Comparison of ENCODE assay signal across 16 cellular contexts in genomic region chr4:84719115-84719514, GRCh38.
DNase-seq lines count a peak whose midpoint lies in the region; ATAC-seq and TF ChIP-seq lines count a peak whose summit lies in the region.
"Had no signal": no experiment of that assay in that cellular context is flagged by ENCODE, and none has a peak within 500 bp of the region (broad histone marks: within the 10 kb centered on the region; RNA-seq: fewer than 3 reads in every experiment).

No MANE protein-coding gene starts in this region.

- intact Hi-C loops in left ventricle myocardium superior (cut with micrococcal nuclease), result no loop called here
- intact Hi-C loops in Calu3 (cut with micrococcal nuclease; ENCODE audit: unreplicated experiment), result no loop called here

- H3K9me3 ChIP-seq in GM23248 (ENCODE audit: low read depth), result no peaks in the 10 kb centered on the region

- H3K79me2 ChIP-seq in GM23248 (ENCODE audit: insufficient read depth), result no peaks in the 10 kb centered on the region

- no peak for TF ChIP-seq CTCF in AG09319 (IDR thresholded peaks at IDR 0.05; ENCODE audit: low read depth, low read length)
- no peak for TF ChIP-seq CTCF in Calu3 (IDR thresholded peaks at IDR 0.05; ENCODE audit: unreplicated experiment)

- no peak overlapping the region for H3K4me2 ChIP-seq in GM23248 (ENCODE audit: unreplicated experiment)

- H4K20me1 ChIP-seq in GM23248 (ENCODE audit: insufficient read depth), result no peaks in the 10 kb centered on the region

- no peaks in the 10 kb centered on the region for H3K36me3 Mint-ChIP-seq in Calu3 (ENCODE audit: insufficient read depth, unreplicated experiment)
- H3K36me3 Mint-ChIP-seq in stimulated activated effector memory CD8-positive, alpha-beta T cell treated with anti-CD3 and anti-CD28 coated beads, Interleukin-12 subunit alpha, Interleukin-12 subunit beta, amount 100 ng/mL, for 72 hours, result no peaks in the 10 kb centered on the region
- H3K36me3 Mint-ChIP-seq: CD4-positive, CD25-positive, alpha-beta regulatory T cell; IgD-negative memory B cell had no signal

- BruUV-seq in Calu3 (replicated peaks; lab: Mats Ljungman, UMichigan), result no TSS peak

- no peak overlapping the region for H3K27ac ChIP-seq in GM23248

- no peaks in the 10 kb centered on the region for H3K9me3 Mint-ChIP-seq in Calu3 (ENCODE audit: low read depth, unreplicated experiment)
- no peaks in the 10 kb centered on the region for H3K9me3 Mint-ChIP-seq in stimulated activated effector memory CD8-positive, alpha-beta T cell treated with anti-CD3 and anti-CD28 coated beads, Interleukin-12 subunit alpha, Interleukin-12 subunit beta, amount 100 ng/mL, for 72 hours
- H3K9me3 Mint-ChIP-seq: CD4-positive, CD25-positive, alpha-beta regulatory T cell; IgD-negative memory B cell had no signal

- H3K9me2 ChIP-seq in GM23248 (ENCODE audit: insufficient read depth), result no peaks in the 10 kb centered on the region; the same call in 1 of the 2 replicates

- H3K36me3 ChIP-seq in GM23248 (ENCODE audit: low read depth), result peaks cover 45% of the 10 kb centered on the region

- no peaks in the 10 kb centered on the region for H3K27me3 Mint-ChIP-seq in Calu3 (ENCODE audit: unreplicated experiment)
- H3K27me3 Mint-ChIP-seq: CD4-positive, CD25-positive, alpha-beta regulatory T cell; IgD-negative memory B cell had no signal

- no peak overlapping the region for H3K27ac Mint-ChIP-seq in Calu3 (ENCODE audit: unreplicated experiment)
- no peak overlapping the region for H3K27ac Mint-ChIP-seq in stimulated activated effector memory CD8-positive, alpha-beta T cell treated with anti-CD3 and anti-CD28 coated beads, Interleukin-12 subunit alpha, Interleukin-12 subunit beta, amount 100 ng/mL, for 72 hours
- H3K27ac Mint-ChIP-seq: CD4-positive, CD25-positive, alpha-beta regulatory T cell; IgD-negative memory B cell had no signal

- H3K4me1 Mint-ChIP-seq in Calu3 (ENCODE audit: low read depth, unreplicated experiment), result no peaks in the 10 kb centered on the region
- H3K4me1 Mint-ChIP-seq in stimulated activated effector memory CD8-positive, alpha-beta T cell treated with anti-CD3 and anti-CD28 coated beads, Interleukin-12 subunit alpha, Interleukin-12 subunit beta, amount 100 ng/mL, for 72 hours, result no peaks in the 10 kb centered on the region
- H3K4me1 Mint-ChIP-seq: CD4-positive, CD25-positive, alpha-beta regulatory T cell; IgD-negative memory B cell had no signal

- no peak overlapping the region for H2AFZ ChIP-seq in GM23248

- H3F3A ChIP-seq in GM23248 (ENCODE audit: insufficient read depth), result 0 out of 2 replicates have a peak, but pooled peaks cover 5% of the 10 kb centered on the region

- H3K4me1 ChIP-seq in GM23248 (ENCODE audit: insufficient read depth), result no peaks in the 10 kb centered on the region

- DNase-seq in AG09319 (ENCODE audit: extremely low read depth, low read depth) (peak; percentile 11), GM23248 (peak; percentile 27), fibroblast of gingiva (ENCODE audit: low read depth) (peak; percentile 78), left ventricle myocardium superior (no peak), NCI-H1930 (lab: John Stamatoyannopoulos, UW) (no peak), Calu3 (no peak)
- DNase-seq in stimulated activated effector memory CD8-positive, alpha-beta T cell treated with anti-CD3 and anti-CD28 coated beads, Interleukin-12 subunit alpha, Interleukin-12 subunit beta, amount 100 ng/mL, for 72 hours (ENCODE audit: low spot score in 2 of 2), result no peak
- DNase-seq: CD4-positive, CD25-positive, alpha-beta regulatory T cell; DND-41; GDM1; NCI-H1436 treated with DMSO at 0.1 percent for 48 hours; NCI-H2081 treated with DMSO at 0.1 percent for 48 hours; NCI-H345 had no signal

- no peak overlapping the region for H3K9ac ChIP-seq in GM23248

- in situ Hi-C loops in GM23248 (cut with MboI), result no loop called here

- CTCF ChIA-PET in Calu3 (lab: Charles Lee), result no interaction called here

- no peaks in the 10 kb centered on the region for H3K27me3 ChIP-seq in GM23248 (replicated peaks; ENCODE audit: insufficient read depth)

- no peak overlapping the region for H3K4me3 Mint-ChIP-seq in Calu3 (ENCODE audit: low read depth, unreplicated experiment)
- no peak overlapping the region for H3K4me3 Mint-ChIP-seq in stimulated activated effector memory CD8-positive, alpha-beta T cell treated with anti-CD3 and anti-CD28 coated beads, Interleukin-12 subunit alpha, Interleukin-12 subunit beta, amount 100 ng/mL, for 72 hours
- H3K4me3 Mint-ChIP-seq: CD4-positive, CD25-positive, alpha-beta regulatory T cell; IgD-negative memory B cell had no signal

- ATAC-seq in left ventricle myocardium superior (peak; percentile 56), GM19452 (IDR thresholded peaks at IDR 0.05; ENCODE audit: unreplicated experiment) (no peak)
- ATAC-seq in stimulated activated effector memory CD8-positive, alpha-beta T cell treated with anti-CD3 and anti-CD28 coated beads, Interleukin-12 subunit alpha, Interleukin-12 subunit beta, amount 100 ng/mL, for 72 hours, result no peak
- ATAC-seq: HCT116 had no signal

- no peak overlapping the region for H3K4me3 ChIP-seq in GM23248

Comparison
In these comparisons a context has a peak if more than half of its experiments do, and no peak if none do; other contexts are left out.
1. DNase-seq: peak in AG09319 (single experiment), GM23248 (single experiment) and fibroblast of gingiva (single experiment); none in left ventricle myocardium superior (single experiment), NCI-H1930 (0 of 2), Calu3 (single experiment) and stimulated activated effector memory CD8-positive, alpha-beta T cell treated with anti-CD3 and anti-CD28 coated beads, Interleukin-12 subunit alpha, Interleukin-12 subunit beta, amount 100 ng/mL, for 72 hours (0 of 2).